ENCODE assay signal across 14 cellular contexts in the genomic region with DNA sequence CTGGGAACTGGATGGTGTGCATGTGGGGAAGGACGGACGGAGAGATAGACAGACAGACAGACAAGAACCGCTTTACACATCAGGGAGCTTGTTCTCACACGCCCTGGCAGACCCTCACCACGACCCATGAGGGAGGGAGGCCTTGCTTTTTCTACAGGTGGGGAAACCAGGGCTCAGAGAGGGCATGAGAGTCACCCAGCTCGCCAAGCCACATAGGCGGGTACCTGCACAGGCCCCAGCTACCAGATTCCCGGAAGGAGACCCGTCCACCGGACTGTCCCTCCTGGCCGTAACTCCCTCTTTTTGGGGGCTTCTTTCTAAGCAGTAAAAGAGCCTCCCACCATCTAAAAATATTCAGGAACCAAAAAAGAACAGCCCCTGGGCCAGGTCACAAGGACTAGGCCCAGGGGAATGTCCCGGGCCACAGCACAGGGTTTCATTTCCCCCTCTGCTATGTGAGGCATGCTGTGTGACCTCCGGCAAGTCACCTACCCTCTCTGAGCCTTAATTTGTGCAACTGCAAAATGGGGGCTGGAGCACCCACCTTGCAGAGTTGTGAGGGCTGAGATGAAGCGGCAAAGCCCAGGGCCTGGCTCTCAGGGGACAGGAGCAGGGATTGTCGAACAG.
DNase-seq lines count a peak whose midpoint lies in the region; ATAC-seq, FAIRE-seq and TF ChIP-seq lines count a peak whose summit lies in the region.
"Had no signal": no experiment of that assay in that cellular context is flagged by ENCODE, and none has a peak within 500 bp of the region (broad histone marks: within the 10 kb centered on the region; RNA-seq: fewer than 3 reads in every experiment).

No MANE protein-coding gene starts in this region.

- no peak for TF ChIP-seq CTCF in K562 (IDR thresholded peaks at IDR 0.05 in 2 of 3, conservative IDR thresholded peaks at IDR 0.05 in 1 of 3; ENCODE audit: insufficient read depth in 2 of 3, low read depth in 1 of 3, low read length in 3 of 3)

- CTCF ChIA-PET in K562 (lab: Yijun Ruan, JAX; ENCODE audit: low intra/inter-chr PET ratio), result no interaction called here

- DNase-seq in K562 (ENCODE audit: extremely low read depth in 1 of 4, low spot score in 3 of 4) (no peak), SIG-M5 (lab: John Stamatoyannopoulos, UW) (no peak)
- no peak for DNase-seq in stimulated activated naive CD8-positive, alpha-beta T cell treated with anti-CD3 and anti-CD28 coated beads, Interleukin-15, amount 100 ng/mL, for 72 hours
- DNase-seq: activated naive CD4-positive, alpha-beta T cell treated with anti-CD3 and anti-CD28 coated beads, Interleukin-2, amount 10 ng/mL, durations not matched to agents 7 days and 5 days; naive thymus-derived CD8-positive, alpha-beta T cell; NCI-H1436; NCI-H774; small intestine had no signal

- intact Hi-C loops in K562 (cut with micrococcal nuclease), result no loop called here

- in situ Hi-C loops in K562 (cut with MboI), result no loop called here

- no peaks in the 10 kb centered on the region for H3K27me3 Mint-ChIP-seq in stimulated activated naive CD8-positive, alpha-beta T cell treated with anti-CD3 and anti-CD28 coated beads, Interleukin-15, amount 100 ng/mL, for 72 hours
- H3K27me3 Mint-ChIP-seq: activated naive CD4-positive, alpha-beta T cell treated with anti-CD3 and anti-CD28 coated beads, Interleukin-2, amount 10 ng/mL, durations not matched to agents 7 days and 5 days; naive thymus-derived CD8-positive, alpha-beta T cell had no signal

- POLR2A ChIA-PET in K562 (lab: Yijun Ruan, JAX), result interaction anchor here (1.4 kb wide), 1 partner anchor 10 kb away, joined by 4 read pairs; no protein-coding TSS in a partner anchor

- no peaks in the 10 kb centered on the region for H3K9me3 ChIP-seq in K562 (replicated peaks; ENCODE audit: control insufficient read depth, insufficient read depth, low read depth, low read length)

- H3K27ac Mint-ChIP-seq in stimulated activated naive CD8-positive, alpha-beta T cell treated with anti-CD3 and anti-CD28 coated beads, Interleukin-15, amount 100 ng/mL, for 72 hours, result peak overlapping the region; percentile 49 to 61
- H3K27ac Mint-ChIP-seq: activated naive CD4-positive, alpha-beta T cell treated with anti-CD3 and anti-CD28 coated beads, Interleukin-2, amount 10 ng/mL, durations not matched to agents 7 days and 5 days had no signal

- no peaks in the 10 kb centered on the region for H3K36me3 ChIP-seq in K562 (ENCODE audit: control insufficient read depth, insufficient read depth, low read length)

- peaks cover 8% of the 10 kb centered on the region; the same call in 1 of the 2 replicates for H4K20me1 ChIP-seq in K562 (replicated peaks; ENCODE audit: control insufficient read depth, insufficient read depth, low read length)

- no peaks in the 10 kb centered on the region for H3K9me3 Mint-ChIP-seq in stimulated activated naive CD8-positive, alpha-beta T cell treated with anti-CD3 and anti-CD28 coated beads, Interleukin-15, amount 100 ng/mL, for 72 hours
- H3K9me3 Mint-ChIP-seq: activated naive CD4-positive, alpha-beta T cell treated with anti-CD3 and anti-CD28 coated beads, Interleukin-2, amount 10 ng/mL, durations not matched to agents 7 days and 5 days; naive thymus-derived CD8-positive, alpha-beta T cell had no signal

- peaks cover 0 to 5% of the 10 kb centered on the region in 2 experiments; a peak in 2 of 5 replicates for H3K4me1 ChIP-seq in K562 (replicated peaks in 1 of 2; ENCODE audit: control insufficient read depth in 2 of 2, insufficient read depth in 2 of 2, low read length in 2 of 2)

- no peak overlapping the region for H3K4me2 ChIP-seq in K562 (ENCODE audit: insufficient read depth, low read length)

- H3K9ac ChIP-seq in K562 (ENCODE audit: insufficient read depth in 1 of 2, low read depth in 2 of 2, low read length in 2 of 2), result no peak overlapping the region

- no TSS peak for BruUV-seq in K562 (replicated peaks; lab: Mats Ljungman, UMichigan)

- FAIRE-seq in K562 (lab: Jason Lieb, UNC), result no peak
- FAIRE-seq: islet of Langerhans, small intestine had no signal

- no peaks in the 10 kb centered on the region for H3K79me2 ChIP-seq in K562 (ENCODE audit: control insufficient read depth, insufficient read depth, low read length)

- H3K4me3 ChIP-seq in K562, result no peak overlapping the region
- H3K4me3 ChIP-seq: SK-N-MC had no signal

- H3K9me1 ChIP-seq in K562 (ENCODE audit: control insufficient read depth, insufficient read depth, low read length), result no peaks in the 10 kb centered on the region

- peaks cover 29 to 74% of the 10 kb centered on the region in 2 experiments; a peak in 4 of 5 replicates for H3K27me3 ChIP-seq in K562 (ENCODE audit: control insufficient read depth in 2 of 2, insufficient read depth in 2 of 2, low read length in 2 of 2)

- no peak overlapping the region for H3K4me3 Mint-ChIP-seq in stimulated activated naive CD8-positive, alpha-beta T cell treated with anti-CD3 and anti-CD28 coated beads, Interleukin-15, amount 100 ng/mL, for 72 hours
- H3K4me3 Mint-ChIP-seq: activated naive CD4-positive, alpha-beta T cell treated with anti-CD3 and anti-CD28 coated beads, Interleukin-2, amount 10 ng/mL, durations not matched to agents 7 days and 5 days had no signal

- H3K27ac ChIP-seq in K562 (ENCODE audit: extremely low read depth, low read depth, low read length), result no peak overlapping the region
- H3K27ac ChIP-seq: SK-N-MC had no signal

- no peak for TF ChIP-seq EP300 in K562 (IDR thresholded peaks at IDR 0.05; ENCODE audit: low read length)

- no peaks in the 10 kb centered on the region for H3K4me1 Mint-ChIP-seq in stimulated activated naive CD8-positive, alpha-beta T cell treated with anti-CD3 and anti-CD28 coated beads, Interleukin-15, amount 100 ng/mL, for 72 hours
- H3K4me1 Mint-ChIP-seq: activated naive CD4-positive, alpha-beta T cell treated with anti-CD3 and anti-CD28 coated beads, Interleukin-2, amount 10 ng/mL, durations not matched to agents 7 days and 5 days had no signal

- WGBS in K562 (ENCODE audit: insufficient coverage, low coverage, missing lambda C conversion rate), result 10% methylated on average over 13 of the region's 15 CpGs

- ATAC-seq in GM19035 (IDR thresholded peaks at IDR 0.05; ENCODE audit: unreplicated experiment), result peak; percentile 49
- ATAC-seq in HG03060 (IDR thresholded peaks at IDR 0.05; ENCODE audit: low read depth, unreplicated experiment), result peak; percentile 32
- no peak for ATAC-seq in K562
- ATAC-seq in stimulated activated naive CD8-positive, alpha-beta T cell treated with anti-CD3 and anti-CD28 coated beads, Interleukin-15, amount 100 ng/mL, for 72 hours, result no peak
- no peak for ATAC-seq in HG03520 (IDR thresholded peaks at IDR 0.05; ENCODE audit: unreplicated experiment)
- ATAC-seq in GM19463 (IDR thresholded peaks at IDR 0.05; ENCODE audit: unreplicated experiment), result no peak
- ATAC-seq: naive thymus-derived CD8-positive, alpha-beta T cell had no signal

- TF ChIP-seq RAD21 in K562 (CRISPR knock-in tag; conservative IDR thresholded peaks at IDR 0.05 in 1 of 2, IDR thresholded peaks at IDR 0.05 in 1 of 2), result no peak

- H2AFZ ChIP-seq in K562 (ENCODE audit: low read depth, low read length), result no peak overlapping the region

- no peak for TF ChIP-seq POLR2A in K562 (conservative IDR thresholded peaks at IDR 0.05)

TF ChIP-seq in K562, 482 proteins besides CTCF, POLR2A, EP300 and RAD21 (continues in another document):
- TF ChIP-seq HNRNPL (IDR thresholded peaks at IDR 0.05; ENCODE audit: low read depth, low read length) (no peak), SMARCA5 (IDR thresholded peaks at IDR 0.05) (0 out of 2 replicates have a peak, but pooled peaks have one; percentile 32), CBFA2T3 (IDR thresholded peaks at IDR 0.05) (no peak), RNF2 (IDR thresholded peaks at IDR 0.05) (no peak), MECOM (CRISPR knock-in tag; IDR thresholded peaks at IDR 0.05) (no peak), ARID1B (IDR thresholded peaks at IDR 0.05) (no peak), RBM25 (IDR thresholded peaks at IDR 0.05; ENCODE audit: low read depth, low read length, severe bottlenecking) (peak; percentile 85), MAFF (IDR thresholded peaks at IDR 0.05; ENCODE audit: low read length) (no peak), ARNT (IDR thresholded peaks at IDR 0.05) (no peak), ZNF57 (CRISPR knock-in tag; IDR thresholded peaks at IDR 0.05) (no peak), PTBP1 (IDR thresholded peaks at IDR 0.05; ENCODE audit: low read depth, low read length) (0 out of 2 replicates have a peak, but pooled peaks have one; percentile 81), SMC3 (conservative IDR thresholded peaks at IDR 0.05; ENCODE audit: insufficient read depth, low read depth, low read length) (no peak)
- TF ChIP-seq, protein P1, sequence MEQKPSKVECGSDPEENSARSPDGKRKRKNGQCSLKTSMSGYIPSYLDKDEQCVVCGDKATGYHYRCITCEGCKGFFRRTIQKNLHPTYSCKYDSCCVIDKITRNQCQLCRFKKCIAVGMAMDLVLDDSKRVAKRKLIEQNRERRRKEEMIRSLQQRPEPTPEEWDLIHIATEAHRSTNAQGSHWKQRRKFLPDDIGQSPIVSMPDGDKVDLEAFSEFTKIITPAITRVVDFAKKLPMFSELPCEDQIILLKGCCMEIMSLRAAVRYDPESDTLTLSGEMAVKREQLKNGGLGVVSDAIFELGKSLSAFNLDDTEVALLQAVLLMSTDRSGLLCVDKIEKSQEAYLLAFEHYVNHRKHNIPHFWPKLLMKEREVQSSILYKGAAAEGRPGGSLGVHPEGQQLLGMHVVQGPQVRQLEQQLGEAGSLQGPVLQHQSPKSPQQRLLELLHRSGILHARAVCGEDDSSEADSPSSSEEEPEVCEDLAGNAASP (IDR thresholded peaks at IDR 0.05), result no peak
- TF ChIP-seq, protein P2, sequence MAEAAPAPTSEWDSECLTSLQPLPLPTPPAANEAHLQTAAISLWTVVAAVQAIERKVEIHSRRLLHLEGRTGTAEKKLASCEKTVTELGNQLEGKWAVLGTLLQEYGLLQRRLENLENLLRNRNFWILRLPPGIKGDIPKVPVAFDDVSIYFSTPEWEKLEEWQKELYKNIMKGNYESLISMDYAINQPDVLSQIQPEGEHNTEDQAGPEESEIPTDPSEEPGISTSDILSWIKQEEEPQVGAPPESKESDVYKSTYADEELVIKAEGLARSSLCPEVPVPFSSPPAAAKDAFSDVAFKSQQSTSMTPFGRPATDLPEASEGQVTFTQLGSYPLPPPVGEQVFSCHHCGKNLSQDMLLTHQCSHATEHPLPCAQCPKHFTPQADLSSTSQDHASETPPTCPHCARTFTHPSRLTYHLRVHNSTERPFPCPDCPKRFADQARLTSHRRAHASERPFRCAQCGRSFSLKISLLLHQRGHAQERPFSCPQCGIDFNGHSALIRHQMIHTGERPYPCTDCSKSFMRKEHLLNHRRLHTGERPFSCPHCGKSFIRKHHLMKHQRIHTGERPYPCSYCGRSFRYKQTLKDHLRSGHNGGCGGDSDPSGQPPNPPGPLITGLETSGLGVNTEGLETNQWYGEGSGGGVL (CRISPR knock-in tag; IDR thresholded peaks at IDR 0.05), result no peak

Comparison
In these comparisons a context has a peak if more than half of its experiments do, and no peak if none do; other contexts are left out.
1. ATAC-seq: peak in GM19035 (single experiment) and HG03060 (single experiment); none in K562 (single experiment), stimulated activated naive CD8-positive, alpha-beta T cell treated with anti-CD3 and anti-CD28 coated beads, Interleukin-15, amount 100 ng/mL, for 72 hours (single experiment), HG03520 (single experiment) and GM19463 (single experiment).